ENCODE assay signal across 17 cellular contexts in the genomic region with DNA sequence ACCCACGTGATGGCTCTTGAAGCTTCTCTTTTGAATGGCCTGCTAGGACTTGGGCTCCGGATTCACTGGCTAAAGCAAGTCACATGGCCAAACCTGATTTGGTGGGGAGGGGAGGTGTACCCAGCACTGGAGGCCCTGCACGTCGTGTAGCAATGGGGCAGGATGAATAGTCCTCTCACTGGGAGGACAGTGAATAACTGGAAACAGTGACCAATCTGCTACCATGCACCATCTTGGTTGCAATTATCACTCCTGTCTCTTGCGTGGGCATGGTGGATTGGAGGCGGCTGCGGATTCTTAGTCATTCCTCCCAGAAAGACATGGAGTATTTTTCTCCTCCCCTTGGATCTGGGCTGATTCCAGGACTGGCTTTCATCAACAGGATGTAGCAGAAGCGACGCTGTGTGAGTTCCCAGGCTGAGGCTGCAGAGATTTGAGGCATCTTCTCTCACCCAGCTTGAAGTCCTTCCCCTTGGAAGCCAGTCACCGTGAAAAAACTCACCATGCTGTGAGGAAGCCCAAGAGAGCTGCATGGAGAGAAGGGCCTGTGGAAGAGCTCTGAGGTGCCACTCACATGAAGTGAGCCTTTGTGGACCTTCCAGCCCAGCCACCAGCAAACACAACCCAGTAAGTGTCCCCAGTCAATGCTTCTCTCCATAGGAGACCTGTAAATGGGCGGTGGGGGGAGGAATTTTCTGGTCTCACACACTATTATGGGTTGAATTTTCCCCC.
A peak's percentile ranks its signal among the peaks of the same experiment; 100 is the strongest.
DNase-seq lines count a peak whose midpoint lies in the region; ATAC-seq and TF ChIP-seq lines count a peak whose summit lies in the region.
"Had no signal": no experiment of that assay in that cellular context is flagged by ENCODE, and none has a peak within 500 bp of the region (broad histone marks: within the 10 kb centered on the region; RNA-seq: fewer than 3 reads in every experiment).

No MANE protein-coding gene starts in this region.

- H3K4me1 ChIP-seq in endodermal cell (ENCODE audit: control insufficient read depth, insufficient read depth, low read length) (peaks cover 5% of the 10 kb centered on the region), osteoblast (ENCODE audit: insufficient read depth, low read length) (no peaks in the 10 kb centered on the region), PC-3 (ENCODE audit: insufficient read depth, low read length) (no peaks in the 10 kb centered on the region)
- H3K4me1 ChIP-seq: ascending aorta, psoas muscle had no signal

- H3K27ac Mint-ChIP-seq in endodermal cell, result peak overlapping the region; percentile 37
- H3K27ac Mint-ChIP-seq: effector memory CD8-positive, alpha-beta T cell; stimulated activated naive B cell treated with anti-CD40 and anti-IgM and Interleukin-4, amounts not matched to agents 10 μg/mL and 1 μg/mL and 100 μg/mL, for 72 hours had no signal

- H3K4me2 ChIP-seq in osteoblast (ENCODE audit: insufficient read depth, low read length), result no peak overlapping the region
- no peak overlapping the region for H3K4me2 ChIP-seq in PC-3 (ENCODE audit: low read length)
- H3K4me2 ChIP-seq: KMS-11 had no signal

- no peaks in the 10 kb centered on the region for H3K9me2 ChIP-seq in PC-3 (replicated peaks; ENCODE audit: low read length)

- TF ChIP-seq CTCF in endodermal cell (conservative IDR thresholded peaks at IDR 0.05) (no peak), osteoblast (IDR thresholded peaks at IDR 0.05; ENCODE audit: extremely low read depth, low read depth, low read length) (no peak), GM10266 (IDR thresholded peaks at IDR 0.05; ENCODE audit: control insufficient read depth, insufficient read depth, low read depth, missing control alignments) (no peak), PC-3 (conservative IDR thresholded peaks at IDR 0.05; ENCODE audit: low read depth, low read length) (no peak)

- 76 to 77% methylated on average over 7 to 11 of the region's 11 CpGs for WGBS in endodermal cell (ENCODE audit: insufficient coverage in 1 of 2, insufficient read length in 1 of 2), 2 experiments

- H3K9ac ChIP-seq in endodermal cell (ENCODE audit: extremely low read depth, low read length, poor library complexity, severe bottlenecking) (no peak overlapping the region), PC-3 (ENCODE audit: low read length) (no peak overlapping the region)
- H3K9ac ChIP-seq: KMS-11 had no signal

- H3K79me2 ChIP-seq in osteoblast (ENCODE audit: insufficient read depth, low read length), result no peaks in the 10 kb centered on the region
- no peaks in the 10 kb centered on the region for H3K79me2 ChIP-seq in PC-3 (ENCODE audit: low read length)

- no peaks in the 10 kb centered on the region for H4K20me1 ChIP-seq in osteoblast (ENCODE audit: insufficient read depth, low read length)
- H4K20me1 ChIP-seq in PC-3 (ENCODE audit: low read length), result no peaks in the 10 kb centered on the region

- peak overlapping the region; percentile 27 for H3K4me3 Mint-ChIP-seq in endodermal cell
- H3K4me3 Mint-ChIP-seq: effector memory CD8-positive, alpha-beta T cell; stimulated activated naive B cell treated with anti-CD40 and anti-IgM and Interleukin-4, amounts not matched to agents 10 μg/mL and 1 μg/mL and 100 μg/mL, for 72 hours had no signal

- H3K4me1 Mint-ChIP-seq in endodermal cell, result peaks cover 15% of the 10 kb centered on the region

- no peaks in the 10 kb centered on the region for H3F3A ChIP-seq in PC-3 (ENCODE audit: low read length, unreplicated experiment)

- H3K9me3 ChIP-seq in endodermal cell (ENCODE audit: control insufficient read depth, low read length) (no peaks in the 10 kb centered on the region), osteoblast (ENCODE audit: low read depth, low read length) (no peaks in the 10 kb centered on the region), PC-3 (ENCODE audit: low read length) (no peaks in the 10 kb centered on the region)
- H3K9me3 ChIP-seq: ascending aorta, psoas muscle had no signal

- H3K27me3 Mint-ChIP-seq in endodermal cell (ENCODE audit: insufficient read depth), result peaks cover 12% of the 10 kb centered on the region

- intact Hi-C loops in PC-3 (cut with micrococcal nuclease), result no loop called here

- no peaks in the 10 kb centered on the region for H3K36me3 ChIP-seq in endodermal cell (ENCODE audit: control insufficient read depth, insufficient read depth, low read length)
- no peaks in the 10 kb centered on the region for H3K36me3 ChIP-seq in osteoblast (ENCODE audit: insufficient read depth, low read length)
- H3K36me3 ChIP-seq in PC-3 (ENCODE audit: low read depth, low read length), result no peaks in the 10 kb centered on the region
- H3K36me3 ChIP-seq: ascending aorta had no signal

- H3K27me3 ChIP-seq in endodermal cell (ENCODE audit: control insufficient read depth, insufficient read depth, low read length, poor library complexity, severe bottlenecking), result no peaks in the 10 kb centered on the region
- H3K27me3 ChIP-seq in osteoblast (ENCODE audit: insufficient read depth, low read length), result no peaks in the 10 kb centered on the region
- H3K27me3 ChIP-seq in PC-3 (ENCODE audit: low read length), result no peaks in the 10 kb centered on the region
- H3K27me3 ChIP-seq: ascending aorta had no signal

- peak; percentile 62 for DNase-seq in Daoy (ENCODE audit: low read depth)
- DNase-seq in NCI-H2196 (lab: John Stamatoyannopoulos, UW; ENCODE audit: unreplicated experiment), result peak; percentile 71
- DNase-seq in endodermal cell, result peak; percentile 74
- peak; percentile 51 for DNase-seq in osteoblast (ENCODE audit: insufficient read length, low spot score, missing footprints)
- no peak for DNase-seq in NCI-H82 treated with DMSO at 0.1 percent for 48 hours (lab: John Stamatoyannopoulos, UW; ENCODE audit: unreplicated experiment)
- no peak for DNase-seq in mucosa of gallbladder (ENCODE audit: low spot score)
- DNase-seq in GM10266 (ENCODE audit: extremely low spot score), result no peak
- DNase-seq in PC-3, result no peak
- DNase-seq: effector memory CD8-positive, alpha-beta T cell; NCI-H1930; NK-92 treated with Interleukin-12 subunit alpha and Interleukin-12 subunit beta, amount 100 ng/mL, for 24 hours; stimulated activated CD4-positive, alpha-beta T cell treated with anti-CD3 and anti-CD28 coated beads, Interleukin-4, amount 100 ng/mL, for 1 hour; stimulated activated naive B cell treated with anti-CD40 and anti-IgM and Interleukin-4, amounts not matched to agents 10 μg/mL and 1 μg/mL and 100 μg/mL, for 72 hours had no signal

- no peaks in the 10 kb centered on the region for H3K9me3 Mint-ChIP-seq in endodermal cell
- H3K9me3 Mint-ChIP-seq: effector memory CD8-positive, alpha-beta T cell; stimulated activated naive B cell treated with anti-CD40 and anti-IgM and Interleukin-4, amounts not matched to agents 10 μg/mL and 1 μg/mL and 100 μg/mL, for 72 hours had no signal

- no TSS peak for BruUV-seq in PC-3 (replicated peaks; lab: Mats Ljungman, UMichigan)

- ATAC-seq in PC-3, result no peak
- ATAC-seq: effector memory CD8-positive, alpha-beta T cell; psoas muscle; stimulated activated naive B cell treated with anti-CD40 and anti-IgM and Interleukin-4, amounts not matched to agents 10 μg/mL and 1 μg/mL and 100 μg/mL, for 72 hours had no signal

- H2AFZ ChIP-seq in osteoblast (ENCODE audit: low read length) (no peak overlapping the region), PC-3 (ENCODE audit: low read length) (no peak overlapping the region)

- no peak overlapping the region for H3K27ac ChIP-seq in endodermal cell (ENCODE audit: low read depth, low read length)
- no peak overlapping the region for H3K27ac ChIP-seq in osteoblast (ENCODE audit: low read depth, low read length)
- H3K27ac ChIP-seq in PC-3 (ENCODE audit: low read length), result no peak overlapping the region
- H3K27ac ChIP-seq: ascending aorta, C4-2B, KMS-11, psoas muscle had no signal

- CTCF ChIA-PET in PC-3 (lab: Charles Lee), result no interaction called here

- POLR2A ChIA-PET in PC-3 (lab: Charles Lee; ENCODE audit: unreplicated experiment), result no interaction called here

- no peaks in the 10 kb centered on the region for H3K36me3 Mint-ChIP-seq in endodermal cell (ENCODE audit: low read depth)
- H3K36me3 Mint-ChIP-seq: stimulated activated naive B cell treated with anti-CD40 and anti-IgM and Interleukin-4, amounts not matched to agents 10 μg/mL and 1 μg/mL and 100 μg/mL, for 72 hours had no signal

- no peak overlapping the region for H3K4me3 ChIP-seq in endodermal cell (ENCODE audit: low read length)
- H3K4me3 ChIP-seq in osteoblast (ENCODE audit: insufficient read depth, low read length), result no peak overlapping the region
- no peak overlapping the region for H3K4me3 ChIP-seq in PC-3 (ENCODE audit: low read length)
- H3K4me3 ChIP-seq: ascending aorta, psoas muscle had no signal

Comparison
In these comparisons a context has a peak if more than half of its experiments do, and no peak if none do; other contexts are left out.
1. DNase-seq: peak in Daoy (single experiment), NCI-H2196 (single experiment), endodermal cell (single experiment) and osteoblast (single experiment); none in NCI-H82 treated with DMSO at 0.1 percent for 48 hours (single experiment), mucosa of gallbladder (single experiment), GM10266 (single experiment) and PC-3 (single experiment).